Comparison of ENCODE assay signal across 14 cellular contexts in the genomic region with DNA sequence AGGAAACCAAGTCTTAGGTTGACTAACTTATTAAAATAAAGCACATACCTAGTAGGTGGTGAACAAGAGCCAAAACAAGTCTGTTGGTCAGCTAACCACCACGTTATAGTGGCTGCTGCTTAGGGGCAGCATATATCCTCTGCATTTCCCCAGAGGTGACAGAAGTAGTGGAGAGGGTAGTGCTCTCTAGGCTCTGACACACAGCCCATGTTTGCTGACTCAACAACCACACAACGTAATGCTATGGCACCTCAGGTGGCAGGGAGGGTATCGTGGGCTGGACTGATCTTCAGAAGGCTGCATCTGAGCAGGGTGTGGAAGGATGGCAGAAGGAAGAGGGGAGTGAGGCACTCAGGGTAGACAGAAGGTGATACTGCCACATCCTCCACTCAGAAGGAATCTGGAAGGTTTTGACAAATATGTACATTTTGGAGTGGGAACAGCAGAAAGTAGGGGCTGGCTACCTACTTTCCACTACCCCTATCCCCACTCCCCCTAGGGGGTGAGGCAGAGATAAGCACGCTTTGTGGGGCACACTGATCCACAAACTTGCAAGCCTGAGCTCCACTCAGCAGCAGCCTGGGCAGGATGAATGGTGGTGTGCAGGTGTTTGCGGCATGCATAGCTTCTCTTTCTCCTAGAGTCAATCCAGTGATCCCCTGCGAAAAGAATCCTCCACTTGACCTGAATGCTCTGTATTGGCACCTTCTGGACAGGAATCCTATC.
DNase-seq lines count a peak whose midpoint lies in the region; ATAC-seq, FAIRE-seq and TF ChIP-seq lines count a peak whose summit lies in the region.
"Had no signal": no experiment of that assay in that cellular context is flagged by ENCODE, and none has a peak within 500 bp of the region (broad histone marks: within the 10 kb centered on the region; RNA-seq: fewer than 3 reads in every experiment).

No MANE protein-coding gene starts in this region.

- H2AK5ac ChIP-seq in IMR-90 (ENCODE audit: low read depth, low read length) (peak overlapping the region; percentile 89), H1 (ENCODE audit: low read depth, low read length) (peak overlapping the region; percentile 91)

- no peaks in the 10 kb centered on the region for H3K23me2 ChIP-seq in H1 (ENCODE audit: low read depth, low read length)

- H3K56ac ChIP-seq in IMR-90 (ENCODE audit: extremely low read depth, insufficient read depth, low read length) (no peak overlapping the region), H1 (replicated peaks; ENCODE audit: insufficient read length, low read depth, low read length) (no peak overlapping the region)

- H3K9me3 Mint-ChIP-seq in GM23338 (no peaks in the 10 kb centered on the region), osteocyte (ENCODE audit: unreplicated experiment) (no peaks in the 10 kb centered on the region), immature natural killer cell (no peaks in the 10 kb centered on the region)
- H3K9me3 Mint-ChIP-seq: activated naive CD4-positive, alpha-beta T cell treated with anti-CD3 and anti-CD28 coated beads, Interleukin-2, amount 50 U/mL, for 24 hours had no signal

- POLR2A ChIA-PET in IMR-90 (lab: Charles Lee; ENCODE audit: unreplicated experiment), result interaction anchor here (0.6 kb wide), 1 partner anchor 238 kb away, joined by 4 read pairs; no protein-coding TSS in a partner anchor
- POLR2A ChIA-PET in H1 (lab: Charles Lee; ENCODE audit: partially characterized antibody), result interaction anchor here (0.8 kb wide), 1 partner anchor 58 kb away, joined by 3 read pairs; no protein-coding TSS in a partner anchor

- H4K91ac ChIP-seq in IMR-90 (ENCODE audit: insufficient read depth, low read depth, low read length) (peak overlapping the region; percentile 79; the same call in 1 of the 2 replicates), H1 (replicated peaks; ENCODE audit: insufficient read length, low read length) (peak overlapping the region; percentile 29)

- H3K4me1 ChIP-seq in GM23338 (ENCODE audit: insufficient read depth), result peaks cover 26% of the 10 kb centered on the region
- H3K4me1 ChIP-seq in IMR-90 (ENCODE audit: control insufficient read depth, insufficient read depth, low read length), result peaks cover 15% of the 10 kb centered on the region
- peaks cover 2 to 14% (median 7%) of the 10 kb centered on the region in 4 experiments; a peak in 4 of 7 replicates for H3K4me1 ChIP-seq in H1 (replicated peaks in 1 of 4; ENCODE audit: control insufficient read depth in 3 of 4, insufficient read depth in 4 of 4, low read length in 3 of 4)

- H3K27ac Mint-ChIP-seq in GM23338 (no peak overlapping the region), osteocyte (ENCODE audit: unreplicated experiment) (peak overlapping the region; percentile 20), immature natural killer cell (peak overlapping the region in 1 of 6 donors; percentile 53)
- H3K27ac Mint-ChIP-seq: activated naive CD4-positive, alpha-beta T cell treated with anti-CD3 and anti-CD28 coated beads, Interleukin-2, amount 50 U/mL, for 24 hours had no signal

- dilution Hi-C loops in IMR-90 (cut with HindIII; ENCODE audit: low sequenced_read_pairs, unreplicated experiment), result no loop called here

- H3K27me3 ChIP-seq in GM23338 (ENCODE audit: insufficient read depth), result no peaks in the 10 kb centered on the region
- peaks cover 6% of the 10 kb centered on the region; the same call in 1 of the 2 replicates for H3K27me3 ChIP-seq in IMR-90 (ENCODE audit: control insufficient read depth, insufficient read depth, low read length)
- no peaks in the 10 kb centered on the region for H3K27me3 ChIP-seq in H1 (replicated peaks in 1 of 4; ENCODE audit: control insufficient read depth in 3 of 4, extremely low read depth in 1 of 4, insufficient read depth in 3 of 4, low read length in 3 of 4)
- H3K27me3 ChIP-seq: tibial nerve had no signal

- no peak for TF ChIP-seq EP300 in H1 (IDR thresholded peaks at IDR 0.05; ENCODE audit: borderline replicate concordance in 1 of 2, low read depth in 2 of 2, low read length in 2 of 2)

- H3K36me3 ChIP-seq in GM23338 (ENCODE audit: insufficient read depth), result no peaks in the 10 kb centered on the region
- H3K36me3 ChIP-seq in IMR-90 (ENCODE audit: control insufficient read depth, insufficient read depth, low read length), result no peaks in the 10 kb centered on the region
- no peaks in the 10 kb centered on the region for H3K36me3 ChIP-seq in H1 (ENCODE audit: control insufficient read depth in 2 of 4, insufficient read depth in 4 of 4, low read length in 3 of 4)
- H3K36me3 ChIP-seq: tibial nerve had no signal

- H3K23ac ChIP-seq in IMR-90 (ENCODE audit: low read depth, low read length) (no peak overlapping the region), H1 (ENCODE audit: insufficient read length) (no peak overlapping the region)

- no peak overlapping the region for H2AK9ac ChIP-seq in IMR-90 (replicated peaks; ENCODE audit: low read depth, low read length, poor library complexity)

- H2BK120ac ChIP-seq in IMR-90 (ENCODE audit: low read depth, low read length) (peak overlapping the region; percentile 76), H1 (replicated peaks; ENCODE audit: low read depth, low read length) (no peak overlapping the region)

- H4K5ac ChIP-seq in IMR-90 (ENCODE audit: low read depth, low read length), result peak overlapping the region; percentile 71; the same call in 1 of the 2 replicates
- H4K5ac ChIP-seq in H1 (ENCODE audit: insufficient read length, low read depth, low read length), result no peak overlapping the region

- DNase-seq in GM23338 (ENCODE audit: low spot score) (no peak), IMR-90 (peak; percentile 31), H1 (ENCODE audit: low read depth in 1 of 2, low spot score in 2 of 2) (no peak), osteocyte (ENCODE audit: extremely low spot score, unreplicated experiment) (no peak), immature natural killer cell (no peak), SIG-M5 (lab: John Stamatoyannopoulos, UW) (no peak), middle frontal gyrus (ENCODE audit: extremely low spot score, low spot score) (no peak)
- DNase-seq: activated CD8-positive, alpha-beta memory T cell treated with anti-CD3 and anti-CD28 coated beads, Interleukin-2, amount 50 U/mL, for 4 hours; stimulated activated CD4-positive, alpha-beta T cell treated with anti-CD3 and anti-CD28 coated beads, Interleukin-2, amount 100 ng/mL, for 48 hours had no signal

- H2AFZ ChIP-seq in GM23338 (no peak overlapping the region), IMR-90 (replicated peaks; ENCODE audit: low read length, poor library complexity) (peak overlapping the region; percentile 60), H1 (ENCODE audit: low read length) (no peak overlapping the region)

- peak overlapping the region; percentile 71; the same call in 1 of the 2 replicates for H3K14ac ChIP-seq in IMR-90 (replicated peaks; ENCODE audit: low read depth, low read length)
- no peak overlapping the region for H3K14ac ChIP-seq in H1 (ENCODE audit: insufficient read length)

- H3K79me1 ChIP-seq in IMR-90 (ENCODE audit: low read depth in 1 of 2, low read length in 2 of 2) (no peaks in the 10 kb centered on the region), H1 (ENCODE audit: low read depth, low read length) (no peaks in the 10 kb centered on the region; the same call in 1 of the 2 replicates)

- H3K36me3 Mint-ChIP-seq in GM23338 (ENCODE audit: low read depth) (no peaks in the 10 kb centered on the region), osteocyte (ENCODE audit: unreplicated experiment) (no peaks in the 10 kb centered on the region), immature natural killer cell (no peaks in the 10 kb centered on the region)
- H3K36me3 Mint-ChIP-seq: activated naive CD4-positive, alpha-beta T cell treated with anti-CD3 and anti-CD28 coated beads, Interleukin-2, amount 50 U/mL, for 24 hours had no signal

- no peak for TF ChIP-seq POLR2A in IMR-90 (IDR thresholded peaks at IDR 0.05; ENCODE audit: low read depth, low read length)
- no peak for TF ChIP-seq POLR2A in H1 (IDR thresholded peaks at IDR 0.05; ENCODE audit: control extremely low read depth in 1 of 2, low read depth in 2 of 2, low read length in 2 of 2)

- TF ChIP-seq RAD21 in IMR-90 (IDR thresholded peaks at IDR 0.05; ENCODE audit: low read length) (no peak), H1 (IDR thresholded peaks at IDR 0.05 in 1 of 2, conservative IDR thresholded peaks at IDR 0.05 in 1 of 2; ENCODE audit: low read depth in 2 of 2, low read length in 2 of 2) (no peak)

- H3K9me2 ChIP-seq in GM23338 (ENCODE audit: insufficient read depth), result no peaks in the 10 kb centered on the region

- ATAC-seq in GM23338, result peak; percentile 49
- peak; percentile 9; the same call in 1 of the 2 replicates for ATAC-seq in IMR-90 (ENCODE audit: low read depth)

- H3K27me3 Mint-ChIP-seq in GM23338 (ENCODE audit: insufficient read depth, low read depth, poor library complexity) (no peaks in the 10 kb centered on the region), osteocyte (ENCODE audit: unreplicated experiment) (no peaks in the 10 kb centered on the region), immature natural killer cell (ENCODE audit: low read depth in 3 of 3) (peaks cover 2 to 5% (median 3%) of the 10 kb centered on the region in 3 donors)

- FAIRE-seq in H1 (lab: Jason Lieb, UNC), result no peak
- FAIRE-seq: frontal cortex, GM12891 had no signal

- CTCF ChIA-PET in IMR-90 (lab: Yijun Ruan, JAX) (interaction anchor here (0.6 to 3.3 kb wide), 3 partner anchors 187 to 466 kb away, joined by 3 to 11 read pairs (median 4); no protein-coding TSS in a partner anchor), H1 (lab: Charles Lee; ENCODE audit: partially characterized antibody) (interaction anchor here (0.8 to 3.0 kb wide), 23 partner anchors 10 to 710 kb away, joined by 3 to 17 read pairs (median 4); no protein-coding TSS in a partner anchor)

- H3K4me3 ChIP-seq in GM23338 (no peak overlapping the region), IMR-90 (ENCODE audit: insufficient read depth, low read depth, low read length) (no peak overlapping the region), H1 (ENCODE audit: extremely low read depth in 1 of 4, insufficient read depth in 2 of 4, low read depth in 3 of 4, low read length in 4 of 4) (no peak overlapping the region)
- H3K4me3 ChIP-seq: tibial nerve had no signal

- H3K79me2 ChIP-seq in GM23338 (replicated peaks; ENCODE audit: insufficient read depth), result no peaks in the 10 kb centered on the region
- H3K79me2 ChIP-seq in H1 (ENCODE audit: control insufficient read depth in 1 of 2, insufficient read depth in 2 of 2, low read length in 2 of 2), result no peaks in the 10 kb centered on the region

- H3K9me1 ChIP-seq in IMR-90 (ENCODE audit: insufficient read depth, low read length), result peaks cover 7% of the 10 kb centered on the region; the same call in 1 of the 2 replicates

- peak overlapping the region; percentile 72; the same call in 2 of the 3 replicates for H2BK15ac ChIP-seq in IMR-90 (ENCODE audit: low read depth, low read length)
- peak overlapping the region; percentile 99 for H2BK15ac ChIP-seq in H1 (ENCODE audit: low read length)

- H3K4me3 Mint-ChIP-seq in GM23338 (no peak overlapping the region), osteocyte (ENCODE audit: unreplicated experiment) (no peak overlapping the region), immature natural killer cell (no peak overlapping the region)
- H3K4me3 Mint-ChIP-seq: activated naive CD4-positive, alpha-beta T cell treated with anti-CD3 and anti-CD28 coated beads, Interleukin-2, amount 50 U/mL, for 24 hours had no signal

- H3K4ac ChIP-seq in IMR-90 (ENCODE audit: low read depth, low read length) (peak overlapping the region; percentile 86), H1 (replicated peaks; ENCODE audit: insufficient read length, low read depth, low read length) (no peak overlapping the region)

- in situ Hi-C loops in IMR-90 (cut with MboI; ENCODE audit: low sequenced_read_pairs), result loop anchor here (5.0 to 10.0 kb wide), 2 partner anchors 136 to 464 kb away; no protein-coding TSS in a partner anchor

- no peak overlapping the region for H3K4me2 ChIP-seq in GM23338
- no peak overlapping the region for H3K4me2 ChIP-seq in IMR-90 (ENCODE audit: low read depth, low read length)
- H3K4me2 ChIP-seq in H1 (ENCODE audit: insufficient read depth in 1 of 2, low read depth in 2 of 2, low read length in 2 of 2), result no peak overlapping the region

- H2BK12ac ChIP-seq in H1 (ENCODE audit: low read depth, low read length), result peak overlapping the region; percentile 64; the same call in 1 of the 2 replicates

- H2BK20ac ChIP-seq in IMR-90 (ENCODE audit: low read depth, low read length), result peak overlapping the region; percentile 83
- H2BK20ac ChIP-seq in H1 (ENCODE audit: low read length), result peak overlapping the region; percentile 40; the same call in 1 of the 2 replicates

- TF ChIP-seq CTCF in GM23338 (conservative IDR thresholded peaks at IDR 0.05; ENCODE audit: low read depth in 2 of 2) (no peak), IMR-90 (conservative IDR thresholded peaks at IDR 0.05; ENCODE audit: low read depth, low read length) (no peak), H1 (IDR thresholded peaks at IDR 0.05; ENCODE audit: control extremely low read depth in 1 of 3, insufficient read depth in 1 of 3, low read depth in 1 of 3, low read length in 3 of 3) (no peak), osteocyte (IDR thresholded peaks at IDR 0.05) (no peak)

- peak overlapping the region; percentile 74 for H3K18ac ChIP-seq in IMR-90 (ENCODE audit: low read depth, low read length)
- H3K18ac ChIP-seq in H1 (ENCODE audit: extremely low read depth, low read length), result no peak overlapping the region

- H2BK5ac ChIP-seq in IMR-90 (ENCODE audit: low read depth, low read length, poor library complexity, severe bottlenecking), result peak overlapping the region; percentile 71
- H2BK5ac ChIP-seq in H1 (ENCODE audit: low read depth, low read length), result no peak overlapping the region

- no CpG with 5 or more reads among the region's 6 CpGs for WGBS in IMR-90 (ENCODE audit: extremely low coverage in 2 of 2, insufficient read length in 1 of 2), 2 experiments
- WGBS in H1 (ENCODE audit: extremely low coverage in 1 of 2, insufficient coverage in 1 of 2, insufficient read length in 1 of 2, insufficient replicate concordance in 2 of 2, low coverage in 1 of 2, low lambda C conversion rate in 2 of 2, missing lambda C conversion rate in 1 of 2), 2 experiments, result 86% methylated on average over 6 of the region's 6 CpGs; no CpG with 5 or more reads in 1 of the 2 experiments

- H3K9me3 ChIP-seq in IMR-90 (ENCODE audit: control insufficient read depth, insufficient read depth, low read length) (no peaks in the 10 kb centered on the region), H1 (ENCODE audit: insufficient read depth in 2 of 2, low read depth in 1 of 2, low read length in 1 of 2) (no peaks in the 10 kb centered on the region)
- H3K9me3 ChIP-seq: tibial nerve had no signal

- no peak overlapping the region for H3K27ac ChIP-seq in GM23338 (ENCODE audit: low read depth)
- H3K27ac ChIP-seq in IMR-90 (ENCODE audit: insufficient read depth, low read length), result no peak overlapping the region
- no peak overlapping the region for H3K27ac ChIP-seq in H1 (ENCODE audit: low read depth, low read length)
- H3K27ac ChIP-seq: C4-2B, tibial nerve had no signal

- peak overlapping the region; percentile 12 to 16; a peak in 1 of 4 replicates for H4K8ac ChIP-seq in IMR-90 (ENCODE audit: low read depth in 2 of 2, low read length in 2 of 2)
- H4K8ac ChIP-seq in H1 (ENCODE audit: extremely low read depth, insufficient read depth, low read length), result no peak overlapping the region; the same call in 1 of the 2 replicates

- H3K9ac ChIP-seq in IMR-90 (ENCODE audit: low read depth, low read length) (no peak overlapping the region), H1 (replicated peaks in 1 of 4; ENCODE audit: extremely low read depth in 1 of 4, low read depth in 3 of 4, low read length in 3 of 4) (no peak overlapping the region)

- H3K4me1 Mint-ChIP-seq in GM23338 (peaks cover 24% of the 10 kb centered on the region), osteocyte (ENCODE audit: unreplicated experiment) (peaks cover 44% of the 10 kb centered on the region), immature natural killer cell (no peaks in the 10 kb centered on the region)
- H3K4me1 Mint-ChIP-seq: activated naive CD4-positive, alpha-beta T cell treated with anti-CD3 and anti-CD28 coated beads, Interleukin-2, amount 50 U/mL, for 24 hours had no signal

- BruUV-seq in IMR-90 (replicated peaks; lab: Mats Ljungman, UMichigan), result no TSS peak

- intact Hi-C loops in IMR-90 (cut with micrococcal nuclease), result loop anchor here (1.0 to 5.0 kb wide), 5 partner anchors 134 to 781 kb away; no protein-coding TSS in a partner anchor

- no peaks in the 10 kb centered on the region for H4K20me1 ChIP-seq in GM23338 (replicated peaks; ENCODE audit: insufficient read depth)
- H4K20me1 ChIP-seq in IMR-90 (ENCODE audit: insufficient read depth, low read length), result peaks cover 3% of the 10 kb centered on the region
- no peaks in the 10 kb centered on the region for H4K20me1 ChIP-seq in H1 (replicated peaks in 1 of 2; ENCODE audit: control insufficient read depth in 1 of 2, insufficient read depth in 2 of 2, low read length in 2 of 2)

- H3F3A ChIP-seq in GM23338 (replicated peaks; ENCODE audit: low read depth), result no peaks in the 10 kb centered on the region
